Comparison of ENCODE assay signal across 8 cellular contexts in genomic region chr2:213246665-213247281, GRCh38. TPM values are rescaled to one million over a fixed set of nuclear protein-coding genes. Genes with fewer than 3 reads are reported as not detected.
DNase-seq lines count a peak whose midpoint lies in the region; FAIRE-seq and TF ChIP-seq lines count a peak whose summit lies in the region.

No MANE protein-coding gene starts in this region.

- no peak overlapping the region for H3K4me3 Mint-ChIP-seq in mesothelial cell of epicardium

- peak; percentile 72 for TF ChIP-seq CTCF in AG09309 (IDR thresholded peaks at IDR 0.05; ENCODE audit: control insufficient read depth, insufficient read depth, low read depth, low read length, missing control alignments)
- TF ChIP-seq CTCF in cardiac fibroblast (IDR thresholded peaks at IDR 0.05; ENCODE audit: low read depth, low read length), result peak; percentile 75
- peak; percentile 96 for TF ChIP-seq CTCF in mesothelial cell of epicardium (IDR thresholded peaks at IDR 0.05; ENCODE audit: unreplicated experiment)

- no peak overlapping the region for H3K27ac Mint-ChIP-seq in mesothelial cell of epicardium

- no peak overlapping the region for H3K4me3 ChIP-seq in AG09309 (ENCODE audit: control insufficient read depth, low read depth, low read length)
- H3K4me3 ChIP-seq in cardiac fibroblast (replicated peaks in 1 of 2; ENCODE audit: low read depth in 2 of 2, low read length in 2 of 2), result no peak overlapping the region

- no peaks in the 10 kb centered on the region for H3K27me3 Mint-ChIP-seq in mesothelial cell of epicardium (ENCODE audit: low read depth)

- DNase-seq in AG09309 (ENCODE audit: low read depth) (no peak), GM18507 (ENCODE audit: extremely low spot score, insufficient read length, low read depth) (no peak), M059J (ENCODE audit: low read depth) (peak; percentile 44), T-helper 1 cell (peak; percentile 10 to 57 (median 26)), cardiac fibroblast (ENCODE audit: low read depth in 2 of 2) (peak; percentile 73 to 76), mesothelial cell of epicardium (ENCODE audit: low spot score in 2 of 2, unreplicated experiment in 2 of 2) (peak; percentile 28 to 40), superior temporal gyrus (ENCODE audit: extremely low spot score) (peak; percentile 76), GM19240 (ENCODE audit: insufficient read length, low spot score) (no peak)

- peak; percentile 18 for FAIRE-seq in GM18507 (lab: Jason Lieb, UNC)

- H3K36me3 Mint-ChIP-seq in mesothelial cell of epicardium, result no peaks in the 10 kb centered on the region

- H3K4me1 Mint-ChIP-seq in mesothelial cell of epicardium, result peaks cover 23% of the 10 kb centered on the region

- no peaks in the 10 kb centered on the region for H3K9me3 Mint-ChIP-seq in mesothelial cell of epicardium

RNA-seq across cellular contexts. Expression of gene SPAG16, which starts 37.5 kb away (rescaled TPM):
- 20.8 and 37.8 TPM in 2 replicates for total RNA-seq in M059J (2014; rRNA removed; shearing (Covaris generic))
- 31.0 to 35.9 TPM (median 35.1 TPM) in 3 replicates for total RNA-seq in mesothelial cell of epicardium

Comparison
In these comparisons a context has a peak if more than half of its experiments do, and no peak if none do; other contexts are left out.
1. DNase-seq: peak in M059J (single experiment), T-helper 1 cell (5 of 5), cardiac fibroblast (2 of 2), mesothelial cell of epicardium (2 of 2) and superior temporal gyrus (single experiment); none in AG09309 (single experiment), GM18507 (single experiment) and GM19240 (single experiment).
2. Peak in every context shown above with its lines, with median percentiles within 50 percentile points of each other: CTCF ChIP-seq.